ENCODE assay signal across 1 cellular context in genomic region chr2:12555012-12555645, GRCh38.
A peak's percentile ranks its signal among the peaks of the same experiment; 100 is the strongest.
TF ChIP-seq lines count a peak whose summit lies in the region.

No MANE protein-coding gene starts in this region.

TF ChIP-seq in SK-N-SH, 30 proteins besides CTCF, POLR2A, EP300 and RAD21 (continued from another document):
- TF ChIP-seq POLR2AphosphoS5 (IDR thresholded peaks at IDR 0.05; ENCODE audit: low read depth, low read length) (peak; percentile 60; the same call in 1 of the 2 replicates), JUND (IDR thresholded peaks at IDR 0.05) (peak; percentile 97), NRF1 (IDR thresholded peaks at IDR 0.05; ENCODE audit: low read depth, low read length) (no peak), RXRA (IDR thresholded peaks at IDR 0.05; ENCODE audit: borderline replicate concordance, low read depth) (peak; percentile 82), SMC3 (IDR thresholded peaks at IDR 0.05; ENCODE audit: low read depth, low read length) (no peak), TAF1 (IDR thresholded peaks at IDR 0.05; ENCODE audit: borderline replicate concordance, low read depth, low read length) (no peak), RFX5 (IDR thresholded peaks at IDR 0.05; ENCODE audit: low read length) (no peak), REST (IDR thresholded peaks at IDR 0.05; ENCODE audit: low read depth, low read length) (no peak)
